Comparison of ENCODE assay signal across 8 cellular contexts in the genomic region with DNA sequence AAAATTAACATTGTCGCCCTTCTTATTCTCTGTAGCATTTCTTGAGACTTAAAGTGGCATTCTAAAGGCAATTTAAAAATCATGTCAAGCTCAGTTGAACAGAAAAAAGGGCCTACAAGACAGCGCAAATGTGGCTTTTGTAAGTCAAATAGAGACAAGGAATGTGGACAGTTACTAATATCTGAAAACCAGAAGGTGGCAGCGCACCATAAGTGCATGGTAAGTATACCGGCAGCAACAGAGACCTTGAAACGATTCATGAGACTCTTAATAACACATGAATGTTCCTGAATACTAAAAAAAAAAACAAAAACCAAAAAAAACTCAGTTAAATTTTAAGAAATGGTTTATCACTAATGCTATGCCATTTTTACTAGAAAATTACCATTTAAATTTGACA.
DNase-seq lines count a peak whose midpoint lies in the region; ATAC-seq and TF ChIP-seq lines count a peak whose summit lies in the region.

No MANE protein-coding gene starts in this region.

- DNase-seq in CD1c-positive myeloid dendritic cell (ENCODE audit: extremely low spot score) (peak; percentile 17), LNCaP clone FGC (ENCODE audit: low read depth) (peak; percentile 21), UCSD-AML1 (lab: John Stamatoyannopoulos, UW; ENCODE audit: unreplicated experiment) (peak; percentile 9), hepatic stellate cell (ENCODE audit: low spot score) (peak; percentile 7), dedifferentiated amniotic fluid mesenchymal stem cell (ENCODE audit: extremely low spot score) (no peak)
- DNase-seq in activated CD8-positive, alpha-beta memory T cell treated with anti-CD3 and anti-CD28 coated beads, Interleukin-2, amount 50 U/mL, for 48 hours, result no peak

- H3K4me3 ChIP-seq in LNCaP clone FGC (ENCODE audit: low read depth, low read length), result no peak overlapping the region

- peak; percentile 39 for TF ChIP-seq CTCF in LNCaP clone FGC (IDR thresholded peaks at IDR 0.05; ENCODE audit: control insufficient read depth, extremely low read depth, insufficient read depth)

- peak; percentile 38 for ATAC-seq in GM18909 (IDR thresholded peaks at IDR 0.05; ENCODE audit: poor library complexity, unreplicated experiment)
- ATAC-seq in HG02970 (IDR thresholded peaks at IDR 0.05; ENCODE audit: low FRiP score, unreplicated experiment), result no peak

Comparison
In these comparisons a context has a peak if more than half of its experiments do, and no peak if none do; other contexts are left out.
1. DNase-seq: peak in CD1c-positive myeloid dendritic cell (single experiment), LNCaP clone FGC (single experiment), UCSD-AML1 (single experiment) and hepatic stellate cell (single experiment); none in activated CD8-positive, alpha-beta memory T cell treated with anti-CD3 and anti-CD28 coated beads, Interleukin-2, amount 50 U/mL, for 48 hours (single experiment) and dedifferentiated amniotic fluid mesenchymal stem cell (single experiment).